ENCODE assay signal across 23 cellular contexts in the genomic region with DNA sequence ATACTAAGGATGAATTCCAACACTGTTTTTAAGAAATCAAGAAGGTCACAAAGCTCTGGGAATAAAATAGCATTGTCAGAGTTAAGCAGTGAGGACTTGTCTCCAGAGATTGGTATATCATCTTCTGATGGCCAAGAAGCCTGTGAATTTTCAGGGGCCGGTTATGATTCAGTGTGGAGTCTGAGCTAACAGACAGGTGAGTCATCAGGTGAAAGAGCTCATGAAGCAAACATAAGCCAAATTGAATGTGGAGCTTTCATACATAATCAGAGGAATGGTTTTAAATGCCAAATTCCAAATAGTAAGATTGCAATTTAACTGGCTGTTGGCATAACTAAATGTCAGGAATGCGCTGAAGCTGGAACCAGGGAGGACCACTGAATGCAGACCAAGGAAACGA.
A peak's percentile ranks its signal among the peaks of the same experiment; 100 is the strongest.
DNase-seq lines count a peak whose midpoint lies in the region; ATAC-seq and TF ChIP-seq lines count a peak whose summit lies in the region.
"Had no signal": no experiment of that assay in that cellular context is flagged by ENCODE, and none has a peak within 500 bp of the region (broad histone marks: within the 10 kb centered on the region; RNA-seq: fewer than 3 reads in every experiment).

No MANE protein-coding gene starts in this region.

- H2AFZ ChIP-seq in hepatocyte = no peak overlapping the region

- TF ChIP-seq POLR2A in upper lobe of left lung (IDR thresholded peaks at IDR 0.05) = no peak

- 90% methylated on average over 3 of the region's 3 CpGs for WGBS in hepatocyte (ENCODE audit: low lambda C conversion rate, missing lambda C conversion rate)
- 91 to 94% methylated on average over 3 of the region's 3 CpGs for WGBS in upper lobe of left lung, 2 donors

- TF ChIP-seq EP300 in upper lobe of left lung (IDR thresholded peaks at IDR 0.05) = no peak

- H4K20me1 ChIP-seq in hepatocyte (ENCODE audit: insufficient read depth, poor library complexity, severe bottlenecking) = no peaks in the 10 kb centered on the region

- H3K4me1 ChIP-seq in hepatocyte (ENCODE audit: insufficient read depth) = no peaks in the 10 kb centered on the region
- no peaks in the 10 kb centered on the region for H3K4me1 ChIP-seq in upper lobe of left lung
- H3K4me1 ChIP-seq: body of pancreas, esophagus squamous epithelium, testis had no signal

- no peaks in the 10 kb centered on the region for H3K36me3 ChIP-seq in hepatocyte (replicated peaks; ENCODE audit: insufficient read depth, low read depth)
- no peaks in the 10 kb centered on the region for H3K36me3 ChIP-seq in upper lobe of left lung
- H3K36me3 ChIP-seq: esophagus squamous epithelium had no signal

- H3K27me3 ChIP-seq in hepatocyte (no peaks in the 10 kb centered on the region), upper lobe of left lung (no peaks in the 10 kb centered on the region)
- H3K27me3 ChIP-seq: body of pancreas, esophagus squamous epithelium, testis had no signal

- no peak overlapping the region for H3K4me2 ChIP-seq in hepatocyte

- peak; percentile 30 for DNase-seq in DMS53 (lab: John Stamatoyannopoulos, UW)
- DNase-seq in DMS53 treated with DMSO at 0.1 percent for 48 hours (lab: John Stamatoyannopoulos, UW; ENCODE audit: unreplicated experiment) = no peak
- DNase-seq in astrocyte of the cerebellum (ENCODE audit: low read depth) = peak; percentile 4
- peak; percentile 12 for DNase-seq in hepatocyte (ENCODE audit: low spot score)
- no peak for DNase-seq in NCI-H1694 (lab: John Stamatoyannopoulos, UW)
- no peak for DNase-seq in G401 (ENCODE audit: low spot score)
- DNase-seq in upper lobe of left lung = no peak
- DNase-seq: activated CD4-positive, alpha-beta T cell treated with anti-CD3 and anti-CD28 coated beads, Interleukin-2, amount 50 U/mL, for 4 hours; activated CD8-positive, alpha-beta memory T cell treated with anti-CD3 and anti-CD28 coated beads, Interleukin-2, amount 50 U/mL, for 4 hours; body of pancreas; CD8-positive, alpha-beta memory T cell; DMS79; effector memory CD4-positive, alpha-beta T cell; esophagus squamous epithelium; Kasumi-1; left ventricle myocardium superior; NCI-H1105 treated with DMSO at 0.1 percent for 48 hours; NCI-H510A treated with DMSO at 0.1 percent for 48 hours; stimulated activated CD4-positive, alpha-beta T cell treated with anti-CD3 and anti-CD28 coated beads, Interleukin-1b, Interleukin-23, amount 100 ng/mL, for 48 hours; testis had no signal

- H3K27ac ChIP-seq in hepatocyte (no peak overlapping the region), upper lobe of left lung (no peak overlapping the region)
- H3K27ac ChIP-seq: 22Rv1, body of pancreas, esophagus squamous epithelium, testis had no signal

- no peak for ATAC-seq in GM19463 (IDR thresholded peaks at IDR 0.05; ENCODE audit: unreplicated experiment)
- no peak for ATAC-seq in upper lobe of left lung (ENCODE audit: low FRiP score in 2 of 2)
- ATAC-seq: body of pancreas; left ventricle myocardium superior; natural killer cell treated with Interleukin-12 subunit alpha and Interleukin-12 subunit beta and Interleukin-15 and Interleukin-18, amount 100 ng/mL, for 72 hours had no signal

- TF ChIP-seq CTCF in astrocyte of the cerebellum (IDR thresholded peaks at IDR 0.05; ENCODE audit: low read depth, low read length, missing control alignments) = no peak
- TF ChIP-seq CTCF in hepatocyte (IDR thresholded peaks at IDR 0.05; ENCODE audit: poor library complexity) = no peak
- no peak for TF ChIP-seq CTCF in upper lobe of left lung (IDR thresholded peaks at IDR 0.05)

- H3K79me2 ChIP-seq in hepatocyte = no peaks in the 10 kb centered on the region

- in situ Hi-C loops in astrocyte of the cerebellum (cut with HindIII; ENCODE audit: low sequenced_read_pairs) (no loop called here), G401 (cut with HindIII; ENCODE audit: low sequenced_read_pairs) (no loop called here)

- no peaks in the 10 kb centered on the region for H3K9me2 ChIP-seq in hepatocyte (replicated peaks; ENCODE audit: insufficient read depth)

- H3K4me3 ChIP-seq in astrocyte of the cerebellum (ENCODE audit: low read depth, low read length) = no peak overlapping the region
- H3K4me3 ChIP-seq in hepatocyte = no peak overlapping the region
- no peak overlapping the region for H3K4me3 ChIP-seq in upper lobe of left lung
- H3K4me3 ChIP-seq: body of pancreas, esophagus squamous epithelium, testis had no signal

- H3K9me3 ChIP-seq in hepatocyte (ENCODE audit: low read depth) (no peaks in the 10 kb centered on the region), upper lobe of left lung (no peaks in the 10 kb centered on the region)
- H3K9me3 ChIP-seq: body of pancreas, esophagus squamous epithelium, testis had no signal

Comparison
In these comparisons a context has a peak if more than half of its experiments do, and no peak if none do; other contexts are left out.
1. DNase-seq: peak in DMS53 (single experiment), astrocyte of the cerebellum (single experiment) and hepatocyte (single experiment); none in DMS53 treated with DMSO at 0.1 percent for 48 hours (single experiment), NCI-H1694 (single experiment), G401 (single experiment) and upper lobe of left lung (0 of 2).